23 cellular contexts compared by ENCODE assay signal in the genomic region with DNA sequence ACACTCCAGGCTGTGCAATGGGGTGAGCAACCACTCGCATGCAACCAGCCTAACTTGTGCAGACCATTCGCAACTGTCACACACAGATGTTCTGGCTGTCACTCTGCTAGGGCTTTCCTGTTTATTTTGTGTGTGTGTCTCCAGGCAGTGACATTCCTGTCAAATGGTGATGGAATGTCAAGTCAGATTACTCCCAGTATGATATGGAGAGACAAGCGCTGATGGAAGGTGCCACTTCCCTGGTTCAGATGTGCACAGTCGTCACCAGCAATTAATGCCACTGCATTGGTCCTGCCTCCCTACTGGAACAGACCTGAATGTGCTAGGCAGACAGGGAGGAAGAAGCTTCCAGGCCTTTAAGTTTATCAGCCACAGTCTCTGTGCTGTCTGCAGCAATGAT.
"Had no signal": no experiment of that assay in that cellular context is flagged by ENCODE, and none has a peak within 500 bp of the region (broad histone marks: within the 10 kb centered on the region; RNA-seq: fewer than 3 reads in every experiment).

No MANE protein-coding gene starts in this region.

- ATAC-seq: esophagus mucosa, gastrocnemius medialis, heart right ventricle, left lung, left ventricle myocardium superior, lower lobe of right lung had no signal

- H3K36me3 ChIP-seq: esophagus squamous epithelium, gastrocnemius medialis, heart right ventricle, left lung, lower lobe of right lung had no signal

- H3K27ac ChIP-seq: coronary artery, dorsolateral prefrontal cortex, epithelial cell of prostate, esophagus squamous epithelium, gastrocnemius medialis, heart right ventricle, left lung, lower lobe of right lung had no signal

- DNase-seq: dermis blood vessel endothelial cell; dorsolateral prefrontal cortex; effector CD4-positive, alpha-beta T cell; effector memory CD4-positive, alpha-beta T cell; erythroblast; esophagus squamous epithelium; foreskin fibroblast; foreskin melanocyte; gastrocnemius medialis; glutamatergic neuron; head of caudate nucleus; heart right ventricle; hippocampal formation; kidney; kidney glomerular epithelial cell; left lung; left ventricle myocardium superior; lower lobe of right lung; mesenchymal stem cell; midbrain had no signal

- H3K9me3 ChIP-seq: esophagus squamous epithelium, gastrocnemius medialis, lower lobe of right lung had no signal

- H3K27me3 ChIP-seq: gastrocnemius medialis had no signal

- H3K4me3 ChIP-seq: coronary artery, dorsolateral prefrontal cortex, esophagus squamous epithelium, gastrocnemius medialis, heart right ventricle, left lung, lower lobe of right lung had no signal

- H3K4me1 ChIP-seq: esophagus squamous epithelium, gastrocnemius medialis, heart right ventricle, left lung, lower lobe of right lung had no signal
